In genomic region chr17:21160401-21160800, GRCh38 we compare ENCODE assay signal across 22 cellular contexts.
"Had no signal": no experiment of that assay in that cellular context is flagged by ENCODE, and none has a peak within 500 bp of the region (broad histone marks: within the 10 kb centered on the region; RNA-seq: fewer than 3 reads in every experiment).

No MANE protein-coding gene starts in this region.

- H3K36me3 ChIP-seq: ascending aorta, Peyer's patch, SJCRH30 had no signal

- H3K27ac ChIP-seq: Peyer's patch, RWPE1, SJCRH30 had no signal

- H3K4me3 ChIP-seq: ascending aorta, Peyer's patch, SJCRH30 had no signal

- H3K27me3 ChIP-seq: ascending aorta, Peyer's patch, SJCRH30 had no signal

- H3K9me3 ChIP-seq: Peyer's patch, SJCRH30 had no signal

- ATAC-seq: activated CD8-positive, alpha-beta T cell treated with anti-CD3 and anti-CD28 coated beads, Interleukin-2, amount 10 ng/mL, durations not matched to agents 7 days and 5 days; activated naive CD4-positive, alpha-beta T cell treated with anti-CD3 and anti-CD28 coated beads, Interleukin-2, amount 50 U/mL, for 72 hours; activated naive CD8-positive, alpha-beta T cell treated with anti-CD3 and anti-CD28 coated beads, Interleukin-2, amount 50 U/mL, for 24 hours; WTC11 had no signal

- H3K4me1 ChIP-seq: Peyer's patch, SJCRH30 had no signal

- DNase-seq: activated CD4-positive, alpha-beta T cell treated with anti-CD3 and anti-CD28 coated beads for 48 hours; activated CD4-positive, alpha-beta T cell treated with anti-CD3 and anti-CD28 coated beads, Interleukin-2, amount 50 U/mL, for 4 hours; activated CD4-positive, CD25-positive, alpha-beta regulatory T cell treated with anti-CD3 and anti-CD28 coated beads, Interleukin-2, amount 50 U/mL, for 72 hours; activated CD8-positive, alpha-beta T cell treated with anti-CD3 and anti-CD28 coated beads, Interleukin-2, amount 10 ng/mL, durations not matched to agents 7 days and 5 days; activated effector memory CD4-positive, alpha-beta T cell treated with anti-CD3 and anti-CD28 coated beads, Interleukin-2, amount 50 U/mL, for 16 hours; activated naive CD4-positive, alpha-beta T cell treated with Interleukin-2 at 50 U/mL for 16 hours; activated naive CD8-positive, alpha-beta T cell treated with anti-CD3 and anti-CD28 coated beads, Interleukin-2, amount 50 U/mL, for 24 hours; activated T-cell treated with anti-CD3 and anti-CD28 coated beads, Interleukin-2, amount 50 U/mL, for 24 hours; amniotic stem cell; KG1; NCI-H1092 treated with DMSO at 0.1 percent for 48 hours; NCI-H1417 treated with DMSO at 0.1 percent for 48 hours; NCI-H1694 treated with DMSO at 0.1 percent for 48 hours; NCI-H2029 treated with DMSO at 0.1 percent for 48 hours; NCI-H510A treated with DMSO at 0.1 percent for 48 hours; Peyer's patch; Right ventricle myocardium superior; SJCRH30 had no signal
